In the genomic region with DNA sequence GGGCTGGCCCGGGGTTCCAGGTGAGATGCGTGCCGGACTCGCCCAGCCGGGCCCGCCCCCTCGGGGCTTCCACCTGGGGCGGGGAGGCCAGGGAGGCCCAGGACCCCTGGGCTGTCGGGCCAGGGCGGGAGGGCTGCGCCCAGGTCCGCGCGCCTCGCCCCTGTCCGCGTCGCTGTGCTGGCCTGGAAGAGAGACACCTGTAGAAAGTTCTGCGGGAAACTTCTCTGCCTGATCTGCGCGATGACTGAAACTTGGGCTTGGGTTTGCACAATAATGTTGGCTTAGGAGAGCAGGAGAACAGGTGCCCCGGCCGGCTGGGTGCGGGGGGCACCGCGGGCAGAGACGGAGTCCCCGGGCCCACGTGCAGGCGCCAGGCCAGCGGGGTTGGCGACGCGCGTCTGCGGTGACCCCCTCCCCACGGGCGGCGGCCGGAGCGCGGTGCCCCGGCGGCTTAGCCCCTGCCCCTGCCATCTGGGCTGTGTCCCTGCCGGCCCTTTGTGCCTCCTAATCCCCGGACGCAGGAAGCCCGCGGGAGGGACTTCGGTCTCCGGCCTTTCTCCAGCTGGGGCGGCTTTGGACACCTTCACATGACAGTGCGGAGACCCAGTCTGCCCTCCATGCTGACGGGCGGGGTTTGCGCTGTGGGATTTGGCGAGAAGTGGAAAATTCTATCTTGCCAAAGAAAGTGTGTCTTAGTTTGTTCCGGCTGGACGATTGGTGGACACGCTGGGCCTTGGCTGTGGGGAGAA, we compare ENCODE assay signal across 1 cellular context.
A peak's percentile ranks its signal among the peaks of the same experiment; 100 is the strongest.
TF ChIP-seq lines count a peak whose summit lies in the region.

No MANE protein-coding gene starts in this region.

TF ChIP-seq in HepG2, 621 proteins besides CTCF, POLR2A, EP300 and RAD21 (continued from another document and continues in another):
- TF ChIP-seq AHDC1 (CRISPR knock-in tag; IDR thresholded peaks at IDR 0.05; ENCODE audit: borderline replicate concordance): no peak
- TF ChIP-seq KMT2A (CRISPR knock-in tag; IDR thresholded peaks at IDR 0.05): no peak; the same call in 1 of the 2 replicates
- peak; percentile 34; the same call in 1 of the 2 replicates for TF ChIP-seq SALL1 (CRISPR knock-in tag; IDR thresholded peaks at IDR 0.05)
- no peak for TF ChIP-seq KDM6A (CRISPR knock-in tag; IDR thresholded peaks at IDR 0.05; ENCODE audit: low read depth)
- TF ChIP-seq ZBTB26 (CRISPR knock-in tag; IDR thresholded peaks at IDR 0.05; ENCODE audit: borderline replicate concordance): no peak
- TF ChIP-seq SMARCC2 (IDR thresholded peaks at IDR 0.05): no peak
- TF ChIP-seq HOXD1 (CRISPR knock-in tag; IDR thresholded peaks at IDR 0.05): no peak
- no peak for TF ChIP-seq MBNL3 (CRISPR knock-in tag; conservative IDR thresholded peaks at IDR 0.05)
- TF ChIP-seq, protein P1, sequence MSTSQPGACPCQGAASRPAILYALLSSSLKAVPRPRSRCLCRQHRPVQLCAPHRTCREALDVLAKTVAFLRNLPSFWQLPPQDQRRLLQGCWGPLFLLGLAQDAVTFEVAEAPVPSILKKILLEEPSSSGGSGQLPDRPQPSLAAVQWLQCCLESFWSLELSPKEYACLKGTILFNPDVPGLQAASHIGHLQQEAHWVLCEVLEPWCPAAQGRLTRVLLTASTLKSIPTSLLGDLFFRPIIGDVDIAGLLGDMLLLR (CRISPR knock-in tag; IDR thresholded peaks at IDR 0.05): peak; percentile 71; the same call in 1 of the 2 replicates
- TF ChIP-seq TEAD2 (CRISPR knock-in tag; IDR thresholded peaks at IDR 0.05): no peak
- no peak for TF ChIP-seq SNAPC5 (CRISPR knock-in tag; IDR thresholded peaks at IDR 0.05; ENCODE audit: borderline replicate concordance)
- no peak for TF ChIP-seq REL (CRISPR knock-in tag; conservative IDR thresholded peaks at IDR 0.05)
- TF ChIP-seq ERF (CRISPR knock-in tag; IDR thresholded peaks at IDR 0.05): peak; percentile 15; the same call in 1 of the 2 replicates
- TF ChIP-seq LCORL (IDR thresholded peaks at IDR 0.05): no peak
- no peak for TF ChIP-seq LCORL (CRISPR knock-in tag; IDR thresholded peaks at IDR 0.05)
- TF ChIP-seq PCBP2 (optimal IDR thresholded peaks at IDR 0.05; ENCODE audit: low read depth, low read length, poor library complexity, severe bottlenecking): no peak
- TF ChIP-seq ZNF225 (CRISPR knock-in tag; IDR thresholded peaks at IDR 0.05): 0 out of 2 replicates have a peak, but pooled peaks have one; percentile 20
- TF ChIP-seq ZNF792 (CRISPR knock-in tag; IDR thresholded peaks at IDR 0.05): 0 out of 2 replicates have a peak, but pooled peaks have one; percentile 39
- no peak for TF ChIP-seq ATF7 (IDR thresholded peaks at IDR 0.05)
- no peak for TF ChIP-seq ATF7 (CRISPR knock-in tag; IDR thresholded peaks at IDR 0.05)
- TF ChIP-seq NFIB (CRISPR knock-in tag; IDR thresholded peaks at IDR 0.05; ENCODE audit: borderline replicate concordance): no peak
- TF ChIP-seq RBFOX2 (IDR thresholded peaks at IDR 0.05; ENCODE audit: low read depth, low read length): 0 out of 2 replicates have a peak, but pooled peaks have one; percentile 50
- TF ChIP-seq RXRB (CRISPR knock-in tag; IDR thresholded peaks at IDR 0.05; ENCODE audit: borderline replicate concordance): no peak
- TF ChIP-seq ARNT2 (CRISPR knock-in tag; IDR thresholded peaks at IDR 0.05; ENCODE audit: low read depth): no peak; the same call in 1 of the 2 replicates
- no peak for TF ChIP-seq EEA1 (CRISPR knock-in tag; IDR thresholded peaks at IDR 0.05; ENCODE audit: borderline replicate concordance)
- peak; percentile 63 for TF ChIP-seq HNRNPLL (IDR thresholded peaks at IDR 0.05; ENCODE audit: low read depth, low read length, poor library complexity, severe bottlenecking)
- TF ChIP-seq ZNF431 (CRISPR knock-in tag; IDR thresholded peaks at IDR 0.05; ENCODE audit: borderline replicate concordance, low read depth): peak; percentile 34; the same call in 1 of the 2 replicates
- no peak for TF ChIP-seq DNMT1 (CRISPR knock-in tag; IDR thresholded peaks at IDR 0.05)
- TF ChIP-seq MTA3 (CRISPR knock-in tag; IDR thresholded peaks at IDR 0.05): no peak
- TF ChIP-seq JUND (CRISPR knock-in tag; IDR thresholded peaks at IDR 0.05): no peak
- peak; percentile 83 for TF ChIP-seq ZNF563 (CRISPR knock-in tag; IDR thresholded peaks at IDR 0.05)
- peak; percentile 64 for TF ChIP-seq BCL3 (CRISPR knock-in tag; IDR thresholded peaks at IDR 0.05)
- peak; percentile 69; the same call in 1 of the 2 replicates for TF ChIP-seq ZNF550 (CRISPR knock-in tag; IDR thresholded peaks at IDR 0.05; ENCODE audit: borderline replicate concordance)
- TF ChIP-seq, protein P2, sequence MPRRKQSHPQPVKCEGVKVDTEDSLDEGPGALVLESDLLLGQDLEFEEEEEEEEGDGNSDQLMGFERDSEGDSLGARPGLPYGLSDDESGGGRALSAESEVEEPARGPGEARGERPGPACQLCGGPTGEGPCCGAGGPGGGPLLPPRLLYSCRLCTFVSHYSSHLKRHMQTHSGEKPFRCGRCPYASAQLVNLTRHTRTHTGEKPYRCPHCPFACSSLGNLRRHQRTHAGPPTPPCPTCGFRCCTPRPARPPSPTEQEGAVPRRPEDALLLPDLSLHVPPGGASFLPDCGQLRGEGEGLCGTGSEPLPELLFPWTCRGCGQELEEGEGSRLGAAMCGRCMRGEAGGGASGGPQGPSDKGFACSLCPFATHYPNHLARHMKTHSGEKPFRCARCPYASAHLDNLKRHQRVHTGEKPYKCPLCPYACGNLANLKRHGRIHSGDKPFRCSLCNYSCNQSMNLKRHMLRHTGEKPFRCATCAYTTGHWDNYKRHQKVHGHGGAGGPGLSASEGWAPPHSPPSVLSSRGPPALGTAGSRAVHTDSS (CRISPR knock-in tag; conservative IDR thresholded peaks at IDR 0.05): no peak
- no peak for TF ChIP-seq MEIS2 (CRISPR knock-in tag; IDR thresholded peaks at IDR 0.05)
- peak; percentile 31; the same call in 1 of the 2 replicates for TF ChIP-seq PAXIP1 (CRISPR knock-in tag; conservative IDR thresholded peaks at IDR 0.05)
- TF ChIP-seq RELA (CRISPR knock-in tag; IDR thresholded peaks at IDR 0.05): 0 out of 2 replicates have a peak, but pooled peaks have one; percentile 8
- no peak for TF ChIP-seq TCF7L2 (IDR thresholded peaks at IDR 0.05; ENCODE audit: low read depth, low read length)
- TF ChIP-seq CREM (IDR thresholded peaks at IDR 0.05): no peak
- TF ChIP-seq CREM (CRISPR knock-in tag; IDR thresholded peaks at IDR 0.05): no peak
- TF ChIP-seq ZNF740 (CRISPR knock-in tag; IDR thresholded peaks at IDR 0.05): no peak
- no peak for TF ChIP-seq ZNF264 (CRISPR knock-in tag; IDR thresholded peaks at IDR 0.05)
- no peak; the same call in none of the 2 replicates for TF ChIP-seq MYC (CRISPR knock-in tag; IDR thresholded peaks at IDR 0.05; ENCODE audit: borderline replicate concordance)
- TF ChIP-seq AFF4 (CRISPR knock-in tag; IDR thresholded peaks at IDR 0.05): no peak
- no peak for TF ChIP-seq ZSCAN29 (CRISPR knock-in tag; conservative IDR thresholded peaks at IDR 0.05)
